ENCODE assay signal across 1 cellular context in genomic region chr3:102079809-102080197, GRCh38.
TF ChIP-seq lines count a peak whose summit lies in the region.

No MANE protein-coding gene starts in this region.

TF ChIP-seq in WTC11, 78 proteins besides CTCF, POLR2A, EP300 and RAD21 (continued from another document):
- TF ChIP-seq, protein P1, sequence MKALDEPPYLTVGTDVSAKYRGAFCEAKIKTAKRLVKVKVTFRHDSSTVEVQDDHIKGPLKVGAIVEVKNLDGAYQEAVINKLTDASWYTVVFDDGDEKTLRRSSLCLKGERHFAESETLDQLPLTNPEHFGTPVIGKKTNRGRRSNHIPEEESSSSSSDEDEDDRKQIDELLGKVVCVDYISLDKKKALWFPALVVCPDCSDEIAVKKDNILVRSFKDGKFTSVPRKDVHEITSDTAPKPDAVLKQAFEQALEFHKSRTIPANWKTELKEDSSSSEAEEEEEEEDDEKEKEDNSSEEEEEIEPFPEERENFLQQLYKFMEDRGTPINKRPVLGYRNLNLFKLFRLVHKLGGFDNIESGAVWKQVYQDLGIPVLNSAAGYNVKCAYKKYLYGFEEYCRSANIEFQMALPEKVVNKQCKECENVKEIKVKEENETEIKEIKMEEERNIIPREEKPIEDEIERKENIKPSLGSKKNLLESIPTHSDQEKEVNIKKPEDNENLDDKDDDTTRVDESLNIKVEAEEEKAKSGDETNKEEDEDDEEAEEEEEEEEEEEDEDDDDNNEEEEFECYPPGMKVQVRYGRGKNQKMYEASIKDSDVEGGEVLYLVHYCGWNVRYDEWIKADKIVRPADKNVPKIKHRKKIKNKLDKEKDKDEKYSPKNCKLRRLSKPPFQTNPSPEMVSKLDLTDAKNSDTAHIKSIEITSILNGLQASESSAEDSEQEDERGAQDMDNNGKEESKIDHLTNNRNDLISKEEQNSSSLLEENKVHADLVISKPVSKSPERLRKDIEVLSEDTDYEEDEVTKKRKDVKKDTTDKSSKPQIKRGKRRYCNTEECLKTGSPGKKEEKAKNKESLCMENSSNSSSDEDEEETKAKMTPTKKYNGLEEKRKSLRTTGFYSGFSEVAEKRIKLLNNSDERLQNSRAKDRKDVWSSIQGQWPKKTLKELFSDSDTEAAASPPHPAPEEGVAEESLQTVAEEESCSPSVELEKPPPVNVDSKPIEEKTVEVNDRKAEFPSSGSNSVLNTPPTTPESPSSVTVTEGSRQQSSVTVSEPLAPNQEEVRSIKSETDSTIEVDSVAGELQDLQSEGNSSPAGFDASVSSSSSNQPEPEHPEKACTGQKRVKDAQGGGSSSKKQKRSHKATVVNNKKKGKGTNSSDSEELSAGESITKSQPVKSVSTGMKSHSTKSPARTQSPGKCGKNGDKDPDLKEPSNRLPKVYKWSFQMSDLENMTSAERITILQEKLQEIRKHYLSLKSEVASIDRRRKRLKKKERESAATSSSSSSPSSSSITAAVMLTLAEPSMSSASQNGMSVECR (CRISPR knock-in tag; IDR thresholded peaks at IDR 0.05; ENCODE audit: borderline replicate concordance): no peak
- TF ChIP-seq RELA (CRISPR knock-in tag; IDR thresholded peaks at IDR 0.05; ENCODE audit: borderline replicate concordance): no peak
- TF ChIP-seq FOXP4 (CRISPR knock-in tag; IDR thresholded peaks at IDR 0.05): no peak
- TF ChIP-seq MXD4 (CRISPR knock-in tag; IDR thresholded peaks at IDR 0.05; ENCODE audit: borderline replicate concordance): no peak
- TF ChIP-seq TEAD1 (CRISPR knock-in tag; IDR thresholded peaks at IDR 0.05): no peak
- no peak for TF ChIP-seq MAX (CRISPR knock-in tag; IDR thresholded peaks at IDR 0.05)
- TF ChIP-seq, protein P2, sequence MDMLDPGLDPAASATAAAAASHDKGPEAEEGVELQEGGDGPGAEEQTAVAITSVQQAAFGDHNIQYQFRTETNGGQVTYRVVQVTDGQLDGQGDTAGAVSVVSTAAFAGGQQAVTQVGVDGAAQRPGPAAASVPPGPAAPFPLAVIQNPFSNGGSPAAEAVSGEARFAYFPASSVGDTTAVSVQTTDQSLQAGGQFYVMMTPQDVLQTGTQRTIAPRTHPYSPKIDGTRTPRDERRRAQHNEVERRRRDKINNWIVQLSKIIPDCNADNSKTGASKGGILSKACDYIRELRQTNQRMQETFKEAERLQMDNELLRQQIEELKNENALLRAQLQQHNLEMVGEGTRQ (CRISPR knock-in tag; IDR thresholded peaks at IDR 0.05): no peak
- TF ChIP-seq SMAD3 (CRISPR knock-in tag; IDR thresholded peaks at IDR 0.05; ENCODE audit: borderline replicate concordance): no peak
